ENCODE assay signal across 8 cellular contexts in genomic region chr10:110007701-110008517, GRCh38. TPM values are rescaled to one million over a fixed set of nuclear protein-coding genes. Genes with fewer than 3 reads are reported as not detected.
DNase-seq lines count a peak whose midpoint lies in the region; ATAC-seq and TF ChIP-seq lines count a peak whose summit lies in the region.

Gene ADD3 (plus strand): TSS chr10:110007984. CDS start chr10:110100654, 92,670 bp downstream.

- peak within 1 kb of the TSS; percentile 69 for H3K27ac ChIP-seq in parathyroid adenoma
- H3K27ac ChIP-seq in tibial artery, result peak within 1 kb of the TSS; percentile 98

- peak within 1 kb of the TSS; percentile 61 for H3K4me2 ChIP-seq in parathyroid adenoma (ENCODE audit: low read length)

- H3K4me1 ChIP-seq in parathyroid adenoma, result peaks cover 11% of the 10 kb centered on the region
- peaks cover 0 to 36% (median 21%) of the 10 kb centered on the region in 4 donors for H3K4me1 ChIP-seq in tibial artery

- DNase-seq in GM10248 (ENCODE audit: extremely low spot score) (peak; percentile 98), HEK293T (ENCODE audit: extremely low spot score) (peak; percentile 99), MV-4-11 (lab: John Stamatoyannopoulos, UW) (peak; percentile 69), SW 1271 (lab: John Stamatoyannopoulos, UW) (peak; percentile 45 to 76), Right ventricle myocardium inferior (ENCODE audit: missing footprints) (peak; percentile 97), tibial artery (peak; percentile 95 to 97)
- peak; percentile 89 for DNase-seq in activated naive CD8-positive, alpha-beta T cell treated with anti-CD3 and anti-CD28 coated beads, Interleukin-2, amount 50 U/mL, for 16 hours (ENCODE audit: low read depth, low spot score)

- TF ChIP-seq CTCF in GM10248 (IDR thresholded peaks at IDR 0.05; ENCODE audit: control extremely low read depth, extremely low read depth, low read depth, missing control alignments) (no peak), parathyroid adenoma (IDR thresholded peaks at IDR 0.05) (no peak), tibial artery (IDR thresholded peaks at IDR 0.05) (no peak)

- H3K4me3 ChIP-seq in parathyroid adenoma (ENCODE audit: low read depth, low read length) (peak within 1 kb of the TSS; percentile 70), tibial artery (peak within 1 kb of the TSS; percentile 91 to 97)

- H3K9me3 ChIP-seq in parathyroid adenoma (ENCODE audit: control insufficient read depth, low read length) (no peaks in the 10 kb centered on the region), tibial artery (no peaks in the 10 kb centered on the region)

- CTCF ChIA-PET in GM10248 (lab: Yijun Ruan, JAX), result interaction anchor here (1.0 to 1.1 kb wide), 2 partner anchors 16 to 199 kb away, joined by 3 read pairs; no protein-coding TSS in a partner anchor
- CTCF ChIA-PET in HEK293T (lab: Yijun Ruan, JAX), result interaction anchor here (1.2 to 1.6 kb wide), 3 partner anchors 27 to 124 kb away, joined by 3 to 7 read pairs (median 3); no protein-coding TSS in a partner anchor

- peaks cover 6% of the 10 kb centered on the region for H3K79me2 ChIP-seq in parathyroid adenoma

- no peaks in the 10 kb centered on the region for H3K27me3 ChIP-seq in parathyroid adenoma (ENCODE audit: control insufficient read depth, insufficient read depth, low read length)
- no peaks in the 10 kb centered on the region for H3K27me3 ChIP-seq in tibial artery

- peak; percentile 92 for ATAC-seq in Right ventricle myocardium inferior

- H3K36me3 ChIP-seq in parathyroid adenoma (ENCODE audit: control insufficient read depth, insufficient read depth, low read length) (no peaks in the 10 kb centered on the region), tibial artery (no peaks in the 10 kb centered on the region)

- POLR2A ChIA-PET in GM10248 (lab: Yijun Ruan, JAX) (no interaction called here), HEK293T (lab: Yijun Ruan, JAX) (interaction anchor here (0.8 to 2.3 kb wide), 13 partner anchors 8 to 299 kb away, joined by 3 to 13 read pairs (median 4); no protein-coding TSS in a partner anchor)

- peak within 1 kb of the TSS; percentile 86 for H2AFZ ChIP-seq in parathyroid adenoma

- intact Hi-C loops in Right ventricle myocardium inferior (cut with DNase I), result loop anchor here (2.0 to 10.0 kb wide), 8 partner anchors 41 to 267 kb away; partner anchors contain the start of gene XPNPEP1
- intact Hi-C loops in tibial artery (cut with DNase I; ENCODE audit: low total_unique reads), result no loop called here

- peak within 1 kb of the TSS; percentile 62 for H3K9ac ChIP-seq in parathyroid adenoma

TF ChIP-seq in HEK293T, 16 proteins besides CTCF, POLR2A, EP300 and RAD21:
- TF ChIP-seq ELF4 (IDR thresholded peaks at IDR 0.05) (no peak), CTBP1 (IDR thresholded peaks at IDR 0.05; ENCODE audit: borderline replicate concordance) (no peak), BHLHE40 (IDR thresholded peaks at IDR 0.05; ENCODE audit: borderline replicate concordance) (no peak), FOXA1 (IDR thresholded peaks at IDR 0.05) (no peak), LEF1 (IDR thresholded peaks at IDR 0.05; ENCODE audit: borderline replicate concordance) (no peak), TARDBP (IDR thresholded peaks at IDR 0.05) (no peak), NFRKB (IDR thresholded peaks at IDR 0.05) (no peak), L3MBTL2 (conservative IDR thresholded peaks at IDR 0.05) (no peak), ZNF384 (IDR thresholded peaks at IDR 0.05) (no peak), PKNOX1 (IDR thresholded peaks at IDR 0.05) (no peak), FOXK2 (IDR thresholded peaks at IDR 0.05) (no peak)

RNA-seq across cellular contexts. Expression of gene ADD3, which starts in this region (rescaled TPM):
- total RNA-seq in Right ventricle myocardium inferior, result 121 TPM

Comparison
In these comparisons a context has a peak if more than half of its experiments do, and no peak if none do; other contexts are left out.
1. Peak in every context shown above with its lines: DNase-seq, ATAC-seq, H3K4me3 ChIP-seq and H3K27ac ChIP-seq.